In the genomic region with DNA sequence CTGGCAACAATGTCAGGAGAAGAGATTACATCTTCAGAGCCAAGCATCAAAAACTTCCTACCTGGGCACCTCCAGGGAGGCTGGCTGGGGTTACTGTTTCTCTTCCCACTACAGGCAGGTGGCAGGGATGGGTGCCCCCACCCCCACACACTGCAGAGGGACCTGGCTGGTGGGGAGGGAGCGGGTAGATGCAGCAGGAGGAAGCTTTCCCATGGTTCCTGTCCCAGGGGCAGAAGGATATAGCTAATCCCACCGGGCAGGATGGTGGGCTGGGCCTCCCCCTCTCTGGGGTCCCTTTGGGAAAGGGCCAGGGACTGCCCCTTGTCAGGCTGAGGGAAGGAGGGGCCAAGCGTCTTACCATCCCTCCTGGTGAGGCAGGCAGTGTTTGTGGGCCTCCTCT, we compare ENCODE assay signal across 1 cellular context.
TF ChIP-seq lines count a peak whose summit lies in the region.

No MANE protein-coding gene starts in this region.

TF ChIP-seq in HepG2, 621 proteins besides CTCF, POLR2A, EP300 and RAD21:
- TF ChIP-seq LCORL (IDR thresholded peaks at IDR 0.05) (no peak), LCORL (CRISPR knock-in tag; IDR thresholded peaks at IDR 0.05) (no peak), ZNF407 (CRISPR knock-in tag; IDR thresholded peaks at IDR 0.05; ENCODE audit: not compliant biosample characterization) (peak; percentile 28), KDM2A (CRISPR knock-in tag; IDR thresholded peaks at IDR 0.05; ENCODE audit: borderline replicate concordance, low read depth) (no peak), ZNF24 (IDR thresholded peaks at IDR 0.05) (no peak), PTBP1 (IDR thresholded peaks at IDR 0.05; ENCODE audit: low read depth, low read length, poor library complexity, severe bottlenecking) (peak; percentile 44), ZNF546 (CRISPR knock-in tag; conservative IDR thresholded peaks at IDR 0.05) (no peak), UBTF (CRISPR knock-in tag; IDR thresholded peaks at IDR 0.05) (0 out of 2 replicates have a peak, but pooled peaks have one; percentile 11), IRF9 (CRISPR knock-in tag; IDR thresholded peaks at IDR 0.05; ENCODE audit: borderline replicate concordance) (no peak)
